In genomic region chr11:117327567-117328413, GRCh38 we compare ENCODE assay signal across 1 cellular context.
TF ChIP-seq lines count a peak whose summit lies in the region.

Gene CEP164 (plus strand): TSS chr11:117327854. CDS start chr11:117338587, 10,733 bp downstream.

TF ChIP-seq in K562, 482 proteins besides CTCF, POLR2A, EP300 and RAD21 (continued from another document and continues in another):
- TF ChIP-seq MGA (IDR thresholded peaks at IDR 0.05) (peak; percentile 83), NFYB (IDR thresholded peaks at IDR 0.05; ENCODE audit: extremely low read depth, insufficient read length) (peak; percentile 95), ZNF175 (CRISPR knock-in tag; IDR thresholded peaks at IDR 0.05; ENCODE audit: low read depth) (0 out of 2 replicates have a peak, but pooled peaks have one; percentile 44), POLR2AphosphoS5 (IDR thresholded peaks at IDR 0.05; ENCODE audit: control insufficient read depth, insufficient read depth, low read depth, low read length) (no peak; the same call in 1 of the 2 replicates), MTA1 (IDR thresholded peaks at IDR 0.05; ENCODE audit: borderline replicate concordance) (no peak), CBX3 (IDR thresholded peaks at IDR 0.05; ENCODE audit: borderline replicate concordance in 1 of 2, low read length in 2 of 2) (peak in 1 of 2 experiments; percentile 61; a peak in 2 of 3 replicates), ZNF644 (tag; IDR thresholded peaks at IDR 0.05; ENCODE audit: low read depth) (no peak), ELF2 (CRISPR knock-in tag; IDR thresholded peaks at IDR 0.05) (peak; percentile 93), ZNF140 (CRISPR knock-in tag; IDR thresholded peaks at IDR 0.05) (no peak), CBX1 (IDR thresholded peaks at IDR 0.05; ENCODE audit: low read depth) (peak; percentile 45; the same call in 1 of the 2 replicates), SMAD3 (CRISPR knock-in tag; conservative IDR thresholded peaks at IDR 0.05) (no peak), ETV5 (CRISPR knock-in tag; IDR thresholded peaks at IDR 0.05; ENCODE audit: low read depth) (peak; percentile 79; the same call in 1 of the 2 replicates), MYC (IDR thresholded peaks at IDR 0.05; ENCODE audit: low read depth, low read length) (no peak), MYC (CRISPR knock-in tag; IDR thresholded peaks at IDR 0.05; ENCODE audit: borderline replicate concordance, low read depth) (0 out of 2 replicates have a peak, but pooled peaks have one; percentile 57), ZMIZ1 (IDR thresholded peaks at IDR 0.05; ENCODE audit: low read depth in 2 of 2, low read length in 2 of 2) (peak in 1 of 2 experiments; percentile 36; a peak in 1 of 4 replicates), TCF3 (CRISPR knock-in tag; IDR thresholded peaks at IDR 0.05) (peak; percentile 48; the same call in 1 of the 2 replicates), DNMT1 (IDR thresholded peaks at IDR 0.05) (no peak), HNRNPL (IDR thresholded peaks at IDR 0.05; ENCODE audit: low read depth, low read length) (no peak), AFF1 (IDR thresholded peaks at IDR 0.05; ENCODE audit: low read depth in 1 of 2, partially characterized antibody in 2 of 2) (peak in 1 of 2 experiments; percentile 72), TFAP4 (CRISPR knock-in tag; IDR thresholded peaks at IDR 0.05; ENCODE audit: borderline replicate concordance) (peak; percentile 78; the same call in 1 of the 2 replicates), ZNF165 (CRISPR knock-in tag; IDR thresholded peaks at IDR 0.05; ENCODE audit: borderline replicate concordance) (no peak), CEBPZ (IDR thresholded peaks at IDR 0.05; ENCODE audit: borderline replicate concordance, low read depth, low read length) (peak; percentile 40; the same call in 1 of the 2 replicates), ZC3H11A (IDR thresholded peaks at IDR 0.05; ENCODE audit: low read depth, low read length) (no peak), RBBP5 (IDR thresholded peaks at IDR 0.05; ENCODE audit: borderline replicate concordance, insufficient read depth, low read length, poor library complexity, severe bottlenecking) (peak; percentile 65), MTA3 (IDR thresholded peaks at IDR 0.05; ENCODE audit: borderline replicate concordance) (peak; percentile 55; the same call in 1 of the 2 replicates), NFXL1 (CRISPR knock-in tag; IDR thresholded peaks at IDR 0.05) (no peak), HNRNPK (IDR thresholded peaks at IDR 0.05; ENCODE audit: low read depth, low read length, poor library complexity, severe bottlenecking) (no peak), BHLHE40 (IDR thresholded peaks at IDR 0.05; ENCODE audit: low read length) (peak; percentile 2; the same call in 1 of the 2 replicates), PHB2 (IDR thresholded peaks at IDR 0.05; ENCODE audit: low read depth) (no peak), SNAPC5 (CRISPR knock-in tag; IDR thresholded peaks at IDR 0.05) (no peak), ZNF143 (CRISPR knock-in tag; IDR thresholded peaks at IDR 0.05) (peak; percentile 73), DPF2 (IDR thresholded peaks at IDR 0.05) (peak; percentile 83; the same call in 1 of the 2 replicates), MXI1 (IDR thresholded peaks at IDR 0.05; ENCODE audit: low read depth, low read length) (peak; percentile 53; the same call in 1 of the 2 replicates)
